Comparison of ENCODE assay signal across 1 cellular context in genomic region chr20:32582659-32583580, GRCh38.
TF ChIP-seq lines count a peak whose summit lies in the region.

No MANE protein-coding gene starts in this region.

TF ChIP-seq in HepG2, 621 proteins besides CTCF, POLR2A, EP300 and RAD21 (continued from another document and continues in another):
- TF ChIP-seq ZSCAN5A (CRISPR knock-in tag; IDR thresholded peaks at IDR 0.05; ENCODE audit: borderline replicate concordance) = no peak
- 0 out of 2 replicates have a peak, but pooled peaks have one; percentile 25 for TF ChIP-seq KLF6 (CRISPR knock-in tag; IDR thresholded peaks at IDR 0.05)
- no peak for TF ChIP-seq WIZ (CRISPR knock-in tag; IDR thresholded peaks at IDR 0.05)
- no peak for TF ChIP-seq ZNF878 (CRISPR knock-in tag; IDR thresholded peaks at IDR 0.05)
- peak; percentile 74; the same call in 1 of the 2 replicates for TF ChIP-seq ZNF670 (CRISPR knock-in tag; IDR thresholded peaks at IDR 0.05; ENCODE audit: borderline replicate concordance)
- TF ChIP-seq ZBTB2 (CRISPR knock-in tag; IDR thresholded peaks at IDR 0.05; ENCODE audit: low read depth) = peak; percentile 95
- no peak for TF ChIP-seq HDAC6 (IDR thresholded peaks at IDR 0.05; ENCODE audit: low read depth, low read length)
- TF ChIP-seq TGIF2 (CRISPR knock-in tag; IDR thresholded peaks at IDR 0.05) = no peak
- TF ChIP-seq ELK4 (CRISPR knock-in tag; IDR thresholded peaks at IDR 0.05; ENCODE audit: borderline replicate concordance) = no peak
- TF ChIP-seq KDM6A (CRISPR knock-in tag; IDR thresholded peaks at IDR 0.05; ENCODE audit: low read depth) = no peak
- TF ChIP-seq U2AF1 (optimal IDR thresholded peaks at IDR 0.05; ENCODE audit: low read depth, low read length) = no peak
- TF ChIP-seq CC2D1A (CRISPR knock-in tag; IDR thresholded peaks at IDR 0.05) = no peak
- TF ChIP-seq FOSL2 (CRISPR knock-in tag; IDR thresholded peaks at IDR 0.05) = no peak
- peak; percentile 83 for TF ChIP-seq ZNF563 (CRISPR knock-in tag; IDR thresholded peaks at IDR 0.05)
- no peak for TF ChIP-seq ZNF367 (CRISPR knock-in tag; IDR thresholded peaks at IDR 0.05; ENCODE audit: borderline replicate concordance)
- no peak for TF ChIP-seq GATAD1 (CRISPR knock-in tag; IDR thresholded peaks at IDR 0.05)
- no peak for TF ChIP-seq ZNF749 (CRISPR knock-in tag; IDR thresholded peaks at IDR 0.05; ENCODE audit: borderline replicate concordance)
- TF ChIP-seq ZMYM2 (CRISPR knock-in tag; IDR thresholded peaks at IDR 0.05) = no peak
- peak; percentile 52; the same call in 1 of the 2 replicates for TF ChIP-seq ZSCAN22 (CRISPR knock-in tag; IDR thresholded peaks at IDR 0.05)
- no peak for TF ChIP-seq ZFP1 (CRISPR knock-in tag; IDR thresholded peaks at IDR 0.05)
- TF ChIP-seq ZNF557 (CRISPR knock-in tag; IDR thresholded peaks at IDR 0.05) = no peak
- TF ChIP-seq REST (IDR thresholded peaks at IDR 0.05; ENCODE audit: borderline replicate concordance in 1 of 2, low read depth in 1 of 2, low read length in 2 of 2) = no peak
- TF ChIP-seq, protein P1, sequence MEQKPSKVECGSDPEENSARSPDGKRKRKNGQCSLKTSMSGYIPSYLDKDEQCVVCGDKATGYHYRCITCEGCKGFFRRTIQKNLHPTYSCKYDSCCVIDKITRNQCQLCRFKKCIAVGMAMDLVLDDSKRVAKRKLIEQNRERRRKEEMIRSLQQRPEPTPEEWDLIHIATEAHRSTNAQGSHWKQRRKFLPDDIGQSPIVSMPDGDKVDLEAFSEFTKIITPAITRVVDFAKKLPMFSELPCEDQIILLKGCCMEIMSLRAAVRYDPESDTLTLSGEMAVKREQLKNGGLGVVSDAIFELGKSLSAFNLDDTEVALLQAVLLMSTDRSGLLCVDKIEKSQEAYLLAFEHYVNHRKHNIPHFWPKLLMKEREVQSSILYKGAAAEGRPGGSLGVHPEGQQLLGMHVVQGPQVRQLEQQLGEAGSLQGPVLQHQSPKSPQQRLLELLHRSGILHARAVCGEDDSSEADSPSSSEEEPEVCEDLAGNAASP (CRISPR knock-in tag; IDR thresholded peaks at IDR 0.05; ENCODE audit: borderline replicate concordance) = no peak
- no peak for TF ChIP-seq MTF2 (CRISPR knock-in tag; IDR thresholded peaks at IDR 0.05; ENCODE audit: borderline replicate concordance)
- no peak; the same call in 1 of the 2 replicates for TF ChIP-seq STAG1 (CRISPR knock-in tag; IDR thresholded peaks at IDR 0.05)
- TF ChIP-seq RXRA (CRISPR knock-in tag; IDR thresholded peaks at IDR 0.05) = peak; percentile 61; the same call in 1 of the 2 replicates
- TF ChIP-seq HHEX (CRISPR knock-in tag; IDR thresholded peaks at IDR 0.05) = no peak
- TF ChIP-seq HDAC2 (CRISPR knock-in tag; IDR thresholded peaks at IDR 0.05) = no peak
- TF ChIP-seq MAFK (conservative IDR thresholded peaks at IDR 0.05 in 1 of 2, IDR thresholded peaks at IDR 0.05 in 1 of 2; ENCODE audit: low read length in 2 of 2) = no peak
- no peak for TF ChIP-seq ZNF383 (CRISPR knock-in tag; IDR thresholded peaks at IDR 0.05; ENCODE audit: borderline replicate concordance)
- no peak for TF ChIP-seq EEA1 (CRISPR knock-in tag; IDR thresholded peaks at IDR 0.05; ENCODE audit: borderline replicate concordance)
- TF ChIP-seq BCLAF1 (IDR thresholded peaks at IDR 0.05) = no peak
- no peak for TF ChIP-seq KLF15 (CRISPR knock-in tag; IDR thresholded peaks at IDR 0.05; ENCODE audit: borderline replicate concordance)
- peak; percentile 45; the same call in 1 of the 2 replicates for TF ChIP-seq RARA (CRISPR knock-in tag; IDR thresholded peaks at IDR 0.05)
- no peak for TF ChIP-seq ZNF3 (CRISPR knock-in tag; IDR thresholded peaks at IDR 0.05)
- TF ChIP-seq, protein P2, sequence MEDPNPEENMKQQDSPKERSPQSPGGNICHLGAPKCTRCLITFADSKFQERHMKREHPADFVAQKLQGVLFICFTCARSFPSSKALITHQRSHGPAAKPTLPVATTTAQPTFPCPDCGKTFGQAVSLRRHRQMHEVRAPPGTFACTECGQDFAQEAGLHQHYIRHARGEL (CRISPR knock-in tag; IDR thresholded peaks at IDR 0.05) = no peak
- no peak for TF ChIP-seq PPARG (CRISPR knock-in tag; conservative IDR thresholded peaks at IDR 0.05)
- no peak; the same call in 1 of the 2 replicates for TF ChIP-seq NFKB2 (CRISPR knock-in tag; IDR thresholded peaks at IDR 0.05; ENCODE audit: borderline replicate concordance)
- no peak for TF ChIP-seq ZNF333 (CRISPR knock-in tag; IDR thresholded peaks at IDR 0.05; ENCODE audit: borderline replicate concordance)
- TF ChIP-seq SALL1 (CRISPR knock-in tag; IDR thresholded peaks at IDR 0.05) = peak; percentile 51
- TF ChIP-seq KDM1A (CRISPR knock-in tag; IDR thresholded peaks at IDR 0.05) = no peak
- TF ChIP-seq SRF (IDR thresholded peaks at IDR 0.05; ENCODE audit: low read depth, low read length) = no peak
- no peak for TF ChIP-seq ZNF883 (CRISPR knock-in tag; IDR thresholded peaks at IDR 0.05; ENCODE audit: not compliant biosample characterization)
- TF ChIP-seq ZNF607 (CRISPR knock-in tag; IDR thresholded peaks at IDR 0.05; ENCODE audit: borderline replicate concordance) = no peak
- TF ChIP-seq ESRRA (CRISPR knock-in tag; IDR thresholded peaks at IDR 0.05; ENCODE audit: low read depth) = no peak
- no peak for TF ChIP-seq ZNF790 (CRISPR knock-in tag; IDR thresholded peaks at IDR 0.05; ENCODE audit: borderline replicate concordance)
- TF ChIP-seq TEAD2 (CRISPR knock-in tag; IDR thresholded peaks at IDR 0.05) = no peak
- no peak for TF ChIP-seq ZFP36L2 (CRISPR knock-in tag; IDR thresholded peaks at IDR 0.05)
- no peak for TF ChIP-seq CENPT (CRISPR knock-in tag; IDR thresholded peaks at IDR 0.05; ENCODE audit: low read depth)
- TF ChIP-seq, protein P3, sequence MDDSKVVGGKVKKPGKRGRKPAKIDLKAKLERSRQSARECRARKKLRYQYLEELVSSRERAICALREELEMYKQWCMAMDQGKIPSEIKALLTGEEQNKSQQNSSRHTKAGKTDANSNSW (CRISPR knock-in tag; IDR thresholded peaks at IDR 0.05; ENCODE audit: borderline replicate concordance) = no peak
- TF ChIP-seq ZNF597 (CRISPR knock-in tag; IDR thresholded peaks at IDR 0.05) = no peak
- TF ChIP-seq ZNF841 (CRISPR knock-in tag; IDR thresholded peaks at IDR 0.05; ENCODE audit: borderline replicate concordance) = no peak
- no peak for TF ChIP-seq HCFC1 (IDR thresholded peaks at IDR 0.05; ENCODE audit: low read depth, low read length)
- TF ChIP-seq, protein P4, sequence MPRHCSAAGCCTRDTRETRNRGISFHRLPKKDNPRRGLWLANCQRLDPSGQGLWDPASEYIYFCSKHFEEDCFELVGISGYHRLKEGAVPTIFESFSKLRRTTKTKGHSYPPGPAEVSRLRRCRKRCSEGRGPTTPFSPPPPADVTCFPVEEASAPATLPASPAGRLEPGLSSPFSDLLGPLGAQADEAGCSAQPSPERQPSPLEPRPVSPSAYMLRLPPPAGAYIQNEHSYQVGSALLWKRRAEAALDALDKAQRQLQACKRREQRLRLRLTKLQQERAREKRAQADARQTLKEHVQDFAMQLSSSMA (CRISPR knock-in tag; IDR thresholded peaks at IDR 0.05) = 0 out of 2 replicates have a peak, but pooled peaks have one; percentile 30
- no peak for TF ChIP-seq ZBTB8A (CRISPR knock-in tag; IDR thresholded peaks at IDR 0.05; ENCODE audit: borderline replicate concordance, low read depth)
- TF ChIP-seq RELA (CRISPR knock-in tag; IDR thresholded peaks at IDR 0.05) = no peak
- TF ChIP-seq ZNF350 (CRISPR knock-in tag; IDR thresholded peaks at IDR 0.05; ENCODE audit: borderline replicate concordance, low read depth) = no peak
- TF ChIP-seq MXD3 (CRISPR knock-in tag; IDR thresholded peaks at IDR 0.05) = no peak
- no peak for TF ChIP-seq EHMT2 (IDR thresholded peaks at IDR 0.05; ENCODE audit: borderline replicate concordance, low read depth, low read length)
- TF ChIP-seq ATM (IDR thresholded peaks at IDR 0.05; ENCODE audit: borderline replicate concordance) = no peak
- TF ChIP-seq ZNF33A (CRISPR knock-in tag; IDR thresholded peaks at IDR 0.05; ENCODE audit: borderline replicate concordance) = no peak; the same call in 1 of the 2 replicates
